Comparison of ENCODE assay signal across 1 cellular context in genomic region chr11:16603890-16604783, GRCh38.
TF ChIP-seq lines count a peak whose summit lies in the region.

No MANE protein-coding gene starts in this region.

TF ChIP-seq in HEK293, 187 proteins besides CTCF, POLR2A, EP300 and RAD21 (continued from another document and continues in another):
- TF ChIP-seq REST (tag by site-specific recombination; IDR thresholded peaks at IDR 0.05) (no peak), ZXDB (tag by site-specific recombination; IDR thresholded peaks at IDR 0.05) (no peak), ZNF48 (tag by site-specific recombination; IDR thresholded peaks at IDR 0.05) (no peak), ZNF791 (tag by site-specific recombination; IDR thresholded peaks at IDR 0.05) (no peak), TRIM28 (IDR thresholded peaks at IDR 0.05; ENCODE audit: borderline replicate concordance, low read length) (no peak), YY2 (tag by site-specific recombination; IDR thresholded peaks at IDR 0.05) (no peak), ZNF530 (tag by site-specific recombination; IDR thresholded peaks at IDR 0.05; ENCODE audit: low read depth) (no peak), ZNF18 (tag by site-specific recombination; IDR thresholded peaks at IDR 0.05) (no peak), ZNF513 (tag by site-specific recombination; IDR thresholded peaks at IDR 0.05) (no peak), HOXA7 (CRISPR knock-in tag; IDR thresholded peaks at IDR 0.05; ENCODE audit: borderline replicate concordance) (no peak), ZNF416 (tag by site-specific recombination; IDR thresholded peaks at IDR 0.05) (no peak), PRDM4 (tag by site-specific recombination; IDR thresholded peaks at IDR 0.05) (no peak), ZNF623 (tag by site-specific recombination; IDR thresholded peaks at IDR 0.05) (no peak), ZNF658 (tag by site-specific recombination; IDR thresholded peaks at IDR 0.05) (no peak), ZBTB8A (tag by site-specific recombination; IDR thresholded peaks at IDR 0.05) (peak; percentile 79), ZNF449 (tag by site-specific recombination; IDR thresholded peaks at IDR 0.05) (peak; percentile 80), ZNF639 (tag by site-specific recombination; IDR thresholded peaks at IDR 0.05) (no peak), ZNF350 (tag by site-specific recombination; IDR thresholded peaks at IDR 0.05) (no peak), ZBTB26 (tag by site-specific recombination; optimal IDR thresholded peaks at IDR 0.05) (no peak), TSHZ1 (tag by site-specific recombination; IDR thresholded peaks at IDR 0.05; ENCODE audit: borderline replicate concordance) (no peak), ZNF155 (tag by site-specific recombination; IDR thresholded peaks at IDR 0.05) (no peak), ZNF664 (tag by site-specific recombination; IDR thresholded peaks at IDR 0.05) (no peak), KLF7 (tag by site-specific recombination; IDR thresholded peaks at IDR 0.05; ENCODE audit: borderline replicate concordance) (no peak), SCRT1 (tag by site-specific recombination; IDR thresholded peaks at IDR 0.05; ENCODE audit: borderline replicate concordance) (no peak), RBAK (tag by site-specific recombination; IDR thresholded peaks at IDR 0.05) (no peak), ZNF184 (tag by site-specific recombination; IDR thresholded peaks at IDR 0.05) (no peak), ZNF324 (tag by site-specific recombination; IDR thresholded peaks at IDR 0.05) (no peak), ZFP3 (tag by site-specific recombination; IDR thresholded peaks at IDR 0.05; ENCODE audit: low read depth) (no peak), GLI2 (tag by site-specific recombination; IDR thresholded peaks at IDR 0.05; ENCODE audit: borderline replicate concordance, low read depth) (no peak), ZNF514 (tag by site-specific recombination; IDR thresholded peaks at IDR 0.05) (no peak), ZNF362 (tag by site-specific recombination; IDR thresholded peaks at IDR 0.05) (no peak), GLI4 (tag by site-specific recombination; IDR thresholded peaks at IDR 0.05) (no peak), ZBTB21 (tag by site-specific recombination; IDR thresholded peaks at IDR 0.05) (no peak), ELK4 (IDR thresholded peaks at IDR 0.05; ENCODE audit: borderline replicate concordance, low read depth, low read length) (no peak), ZNF701 (tag by site-specific recombination; IDR thresholded peaks at IDR 0.05) (no peak), ZBTB7A (tag by site-specific recombination; IDR thresholded peaks at IDR 0.05; ENCODE audit: low read depth) (no peak), ZNF426 (tag by site-specific recombination; IDR thresholded peaks at IDR 0.05) (no peak), SP3 (tag by site-specific recombination; IDR thresholded peaks at IDR 0.05) (no peak), ZNF169 (tag by site-specific recombination; IDR thresholded peaks at IDR 0.05) (no peak), ZNF501 (tag by site-specific recombination; IDR thresholded peaks at IDR 0.05) (0 out of 2 replicates have a peak, but pooled peaks have one; percentile 33), GLIS2 (tag by site-specific recombination; IDR thresholded peaks at IDR 0.05) (0 out of 2 replicates have a peak, but pooled peaks have one; percentile 34), ZNF24 (tag by site-specific recombination; IDR thresholded peaks at IDR 0.05) (no peak), ZNF157 (tag by site-specific recombination; IDR thresholded peaks at IDR 0.05) (no peak), WT1 (tag by site-specific recombination; IDR thresholded peaks at IDR 0.05) (no peak), ZNF292 (tag by site-specific recombination; IDR thresholded peaks at IDR 0.05; ENCODE audit: borderline replicate concordance, low read depth) (no peak), ZNF146 (tag by site-specific recombination; IDR thresholded peaks at IDR 0.05) (no peak), FEZF1 (tag by site-specific recombination; IDR thresholded peaks at IDR 0.05) (no peak), IKZF3 (tag by site-specific recombination; IDR thresholded peaks at IDR 0.05) (no peak)
